In genomic region chr1:109718495-109718894, GRCh38 we compare ENCODE assay signal across 10 cellular contexts. TPM values are rescaled to one million over a fixed set of nuclear protein-coding genes. Genes with fewer than 3 reads are reported as not detected.
DNase-seq lines count a peak whose midpoint lies in the region; ATAC-seq and TF ChIP-seq lines count a peak whose summit lies in the region.
"Had no signal": no experiment of that assay in that cellular context is flagged by ENCODE, and none has a peak within 500 bp of the region (broad histone marks: within the 10 kb centered on the region; RNA-seq: fewer than 3 reads in every experiment).

No MANE protein-coding gene starts in this region.

- no peak overlapping the region for H2AFZ ChIP-seq in ACC112 (ENCODE audit: low read length, unreplicated experiment)

- DNase-seq in NB4 (ENCODE audit: low read depth): peak; percentile 22
- peak; percentile 29 for DNase-seq in glomerular visceral epithelial cell (ENCODE audit: extremely low spot score)
- DNase-seq in dorsolateral prefrontal cortex: no peak
- no peak for DNase-seq in activated naive CD4-positive, alpha-beta T cell treated with anti-CD3 and anti-CD28 coated beads, Interleukin-2, amount 50 U/mL, for 72 hours (ENCODE audit: low spot score in 2 of 2)
- DNase-seq: CD4-positive, CD25-positive, alpha-beta regulatory T cell; NCI-H2029 treated with DMSO at 0.1 percent for 48 hours; nucleus accumbens had no signal

- H3K27ac ChIP-seq in ACC112 (ENCODE audit: low read depth, low read length) (peak overlapping the region; percentile 58; the same call in 1 of the 2 replicates), dorsolateral prefrontal cortex (no peak overlapping the region)

- no peak for ATAC-seq in HG03039 (IDR thresholded peaks at IDR 0.05; ENCODE audit: unreplicated experiment)
- ATAC-seq in activated naive CD4-positive, alpha-beta T cell treated with anti-CD3 and anti-CD28 coated beads, Interleukin-2, amount 50 U/mL, for 72 hours: no peak

- no peaks in the 10 kb centered on the region for H3K36me3 Mint-ChIP-seq in activated naive CD4-positive, alpha-beta T cell treated with anti-CD3 and anti-CD28 coated beads, Interleukin-2, amount 50 U/mL, for 72 hours
- H3K36me3 Mint-ChIP-seq: activated naive CD8-positive, alpha-beta T cell; CD4-positive, CD25-positive, alpha-beta regulatory T cell had no signal

- intact Hi-C loops in dorsolateral prefrontal cortex (cut with DNase I): no loop called here

- TF ChIP-seq POLR2A in NB4 (IDR thresholded peaks at IDR 0.05; ENCODE audit: extremely low read depth, insufficient read length): no peak

- H3K36me3 ChIP-seq in ACC112 (ENCODE audit: insufficient read depth, low read length): no peaks in the 10 kb centered on the region

- H3K27ac Mint-ChIP-seq in activated naive CD4-positive, alpha-beta T cell treated with anti-CD3 and anti-CD28 coated beads, Interleukin-2, amount 50 U/mL, for 72 hours: no peak overlapping the region
- H3K27ac Mint-ChIP-seq: activated naive CD8-positive, alpha-beta T cell; CD4-positive, CD25-positive, alpha-beta regulatory T cell had no signal

- H3K4me3 ChIP-seq in ACC112 (ENCODE audit: low read depth, low read length): no peak overlapping the region
- no peak overlapping the region for H3K4me3 ChIP-seq in NB4 (ENCODE audit: low read depth, low read length)
- H3K4me3 ChIP-seq in dorsolateral prefrontal cortex: no peak overlapping the region

- H3K79me2 ChIP-seq in ACC112 (ENCODE audit: control insufficient read depth, insufficient read depth, low read length, unreplicated experiment): no peaks in the 10 kb centered on the region

- no peaks in the 10 kb centered on the region for H3K9me3 Mint-ChIP-seq in activated naive CD4-positive, alpha-beta T cell treated with anti-CD3 and anti-CD28 coated beads, Interleukin-2, amount 50 U/mL, for 72 hours

- TF ChIP-seq CTCF in NB4 (IDR thresholded peaks at IDR 0.05; ENCODE audit: low read depth, low read length) (no peak), dorsolateral prefrontal cortex (IDR thresholded peaks at IDR 0.05 in 54 of 56, conservative IDR thresholded peaks at IDR 0.05 in 2 of 56; ENCODE audit: low read depth in 1 of 56, partially characterized antibody in 56 of 56) (peak in 4 of 56 donors; percentile 9 to 12 (median 12))

- H3K27me3 ChIP-seq in ACC112 (ENCODE audit: insufficient read depth, low read length) (peaks cover 5% of the 10 kb centered on the region; the same call in 1 of the 2 replicates), dorsolateral prefrontal cortex (peaks cover 0 to 5% (median 0%) of the 10 kb centered on the region in 45 donors)

- peaks cover 11% of the 10 kb centered on the region for H3K4me1 ChIP-seq in ACC112 (ENCODE audit: control insufficient read depth, insufficient read depth, low read length, unreplicated experiment)

RNA-seq across cellular contexts. Expression of gene GSTM5, which starts 6.4 kb away (rescaled TPM):
- total RNA-seq in dorsolateral prefrontal cortex: 100 to 1,000 TPM in 1 of 120 experiments, 10 to 100 TPM in 97, 1 to 10 TPM in 22; 1.8 to 148 (median 23.0) TPM
- under 1 TPM in 1 of 2 donors, not detected in 1; 0.89 TPM for total RNA-seq in activated naive CD4-positive, alpha-beta T cell treated with anti-CD3 and anti-CD28 coated beads, Interleukin-2, amount 50 U/mL, for 72 hours
- total RNA-seq: CD4-positive, CD25-positive, alpha-beta regulatory T cell had no signal

RNA-seq across cellular contexts. Expression of gene GSTM3, which starts 22.3 kb away (rescaled TPM):
- total RNA-seq in dorsolateral prefrontal cortex: 100 to 1,000 TPM in 35 of 120 experiments, 10 to 100 TPM in 85; 34.5 to 187 (median 81.8) TPM
- 10 to 100 TPM; 39.0 to 41.1 TPM for total RNA-seq in activated naive CD4-positive, alpha-beta T cell treated with anti-CD3 and anti-CD28 coated beads, Interleukin-2, amount 50 U/mL, for 72 hours

RNA-seq across cellular contexts. Expression of gene GSTM1, which starts 30.9 kb away (rescaled TPM):
- total RNA-seq in dorsolateral prefrontal cortex: 100 to 1,000 TPM in 3 of 120 experiments, 10 to 100 TPM in 50, 1 to 10 TPM in 2, under 1 TPM in 6, not detected in 59; 0.52 to 114 (median 44.1) TPM
- total RNA-seq in activated naive CD4-positive, alpha-beta T cell treated with anti-CD3 and anti-CD28 coated beads, Interleukin-2, amount 50 U/mL, for 72 hours: 100 to 1,000 TPM in 1 of 2 donors, not detected in 1; 129 TPM

RNA-seq across cellular contexts. Expression of gene EPS8L3, which starts 45.2 kb away (rescaled TPM):
- total RNA-seq in dorsolateral prefrontal cortex: 1 to 10 TPM in 1 of 120 experiments, under 1 TPM in 1, not detected in 118; 0.81 to 1.3 TPM
- total RNA-seq in activated naive CD4-positive, alpha-beta T cell treated with anti-CD3 and anti-CD28 coated beads, Interleukin-2, amount 50 U/mL, for 72 hours: not detected
- total RNA-seq: CD4-positive, CD25-positive, alpha-beta regulatory T cell had no signal

RNA-seq across cellular contexts. Expression of gene GSTM2, which starts 50.6 kb away (rescaled TPM):
- total RNA-seq in dorsolateral prefrontal cortex: 100 to 1,000 TPM in 9 of 120 experiments, 10 to 100 TPM in 111; 32.2 to 150 (median 73.7) TPM
- total RNA-seq in activated naive CD4-positive, alpha-beta T cell treated with anti-CD3 and anti-CD28 coated beads, Interleukin-2, amount 50 U/mL, for 72 hours: 10 to 100 TPM; 13.6 to 41.7 TPM

Comparison
In these comparisons a context has a peak if more than half of its experiments do, and no peak if none do; other contexts are left out.
1. DNase-seq: peak in NB4 (single experiment) and glomerular visceral epithelial cell (single experiment); none in dorsolateral prefrontal cortex (0 of 10) and activated naive CD4-positive, alpha-beta T cell treated with anti-CD3 and anti-CD28 coated beads, Interleukin-2, amount 50 U/mL, for 72 hours (0 of 2).